14 cellular contexts compared by ENCODE assay signal in genomic region chr15:82111918-82112317, GRCh38.
DNase-seq lines count a peak whose midpoint lies in the region; ATAC-seq lines count a peak whose summit lies in the region.
"Had no signal": no experiment of that assay in that cellular context is flagged by ENCODE, and none has a peak within 500 bp of the region (broad histone marks: within the 10 kb centered on the region; RNA-seq: fewer than 3 reads in every experiment).

No MANE protein-coding gene starts in this region.

- no peak for ATAC-seq in right cardiac atrium

- H3K4me1 ChIP-seq in right cardiac atrium (ENCODE audit: control insufficient read depth, insufficient read depth, low read length) = no peaks in the 10 kb centered on the region
- H3K4me1 ChIP-seq: Peyer's patch had no signal

- H3K27me3 ChIP-seq in right cardiac atrium (ENCODE audit: control insufficient read depth, insufficient read depth) = no peaks in the 10 kb centered on the region
- H3K27me3 ChIP-seq: Peyer's patch had no signal

- intact Hi-C loops in right cardiac atrium (cut with DNase I) = no loop called here

- H3K9ac ChIP-seq in SK-N-MC (ENCODE audit: insufficient read length) = no peak overlapping the region

- H3K9me3 ChIP-seq in SK-N-MC (ENCODE audit: low read depth, low read length) (no peaks in the 10 kb centered on the region), right cardiac atrium (ENCODE audit: control insufficient read depth, low read length) (no peaks in the 10 kb centered on the region)
- H3K9me3 ChIP-seq: Peyer's patch had no signal

- DNase-seq in EL = peak; percentile 57
- DNase-seq in SK-N-MC (ENCODE audit: low read depth, low spot score) = peak; percentile 45
- peak; percentile 45 for DNase-seq in fibroblast of the conjunctiva (ENCODE audit: low read depth)
- no peak for DNase-seq in cerebellar nuclear complex (lab: John Stamatoyannopoulos, UW)
- no peak for DNase-seq in hepatic stellate cell (ENCODE audit: low spot score)
- no peak for DNase-seq in right cardiac atrium
- no peak for DNase-seq in retina
- DNase-seq: H9, NCI-H1417 treated with DMSO at 0.1 percent for 48 hours, NCI-H2029, NCI-H2171 treated with DMSO at 0.1 percent for 48 hours, NCI-H82, Peyer's patch, SHP77 had no signal

- 89% methylated on average over 9 of the region's 9 CpGs for WGBS in right cardiac atrium

- peak overlapping the region; percentile 45; the same call in 1 of the 2 replicates for H3K4me3 ChIP-seq in SK-N-MC
- H3K4me3 ChIP-seq in right cardiac atrium (ENCODE audit: low read length) = no peak overlapping the region
- H3K4me3 ChIP-seq: Peyer's patch had no signal

- no peaks in the 10 kb centered on the region for H3K36me3 ChIP-seq in SK-N-MC (ENCODE audit: insufficient read depth, low read length)
- H3K36me3 ChIP-seq: Peyer's patch had no signal

- H3K27ac ChIP-seq in SK-N-MC (peak overlapping the region; percentile 74), right cardiac atrium (ENCODE audit: low read length) (no peak overlapping the region)
- H3K27ac ChIP-seq: Peyer's patch had no signal

Comparison
In these comparisons a context has a peak if more than half of its experiments do, and no peak if none do; other contexts are left out.
1. DNase-seq: peak in EL (single experiment), SK-N-MC (single experiment) and fibroblast of the conjunctiva (single experiment); none in cerebellar nuclear complex (0 of 2), hepatic stellate cell (single experiment), right cardiac atrium (0 of 3) and retina (single experiment).